Comparison of ENCODE assay signal across 19 cellular contexts in genomic region chr2:200364142-200364541, GRCh38. TPM values are rescaled to one million over a fixed set of nuclear protein-coding genes. Genes with fewer than 3 reads are reported as not detected.
DNase-seq lines count a peak whose midpoint lies in the region; ATAC-seq, FAIRE-seq and TF ChIP-seq lines count a peak whose summit lies in the region.
"Had no signal": no experiment of that assay in that cellular context is flagged by ENCODE, and none has a peak within 500 bp of the region (broad histone marks: within the 10 kb centered on the region; RNA-seq: fewer than 3 reads in every experiment).

No MANE protein-coding gene starts in this region.

- peaks cover 83% of the 10 kb centered on the region for H3K79me2 ChIP-seq in astrocyte (ENCODE audit: insufficient read depth, low read length)

- POLR2A ChIA-PET in Caco-2 (lab: Charles Lee): no interaction called here
- POLR2A ChIA-PET in naive thymus-derived CD4-positive, alpha-beta T cell (lab: Charles Lee): no interaction called here

- WGBS in mesenchymal stem cell: 92% methylated on average over 7 of the region's 7 CpGs

- H2AFZ ChIP-seq in astrocyte (ENCODE audit: low read depth, low read length) (no peak overlapping the region), mesenchymal stem cell (ENCODE audit: low read depth, low read length) (no peak overlapping the region)
- H2AFZ ChIP-seq: PC-9 had no signal

- H3K9me3 ChIP-seq in Caco-2: no peaks in the 10 kb centered on the region
- H3K9me3 ChIP-seq in astrocyte (ENCODE audit: insufficient read depth, low read depth, low read length): no peaks in the 10 kb centered on the region
- H3K9me3 ChIP-seq in mesenchymal stem cell (ENCODE audit: control insufficient read depth, low read length): no peaks in the 10 kb centered on the region
- no peaks in the 10 kb centered on the region for H3K9me3 ChIP-seq in naive thymus-derived CD4-positive, alpha-beta T cell (ENCODE audit: control insufficient read depth in 2 of 3, low read length in 3 of 3)
- H3K9me3 ChIP-seq: SJCRH30 had no signal

- H3K4me1 Mint-ChIP-seq in Caco-2 (ENCODE audit: low read depth, unreplicated experiment) (peaks cover 55% of the 10 kb centered on the region), astrocyte (ENCODE audit: low read depth, unreplicated experiment) (peaks cover 49% of the 10 kb centered on the region)
- no peaks in the 10 kb centered on the region for H3K4me1 Mint-ChIP-seq in naive thymus-derived CD4-positive, alpha-beta T cell
- H3K4me1 Mint-ChIP-seq: B cell had no signal

- H3K36me3 ChIP-seq in Caco-2 (ENCODE audit: control insufficient read depth, insufficient read depth, low read length) (no peaks in the 10 kb centered on the region), astrocyte (ENCODE audit: insufficient read depth, low read length) (no peaks in the 10 kb centered on the region), mesenchymal stem cell (ENCODE audit: control insufficient read depth in 1 of 2, insufficient read depth in 2 of 2, low read depth in 1 of 2, low read length in 2 of 2) (no peaks in the 10 kb centered on the region), rectal smooth muscle tissue (ENCODE audit: control insufficient read depth, insufficient read depth, low read length) (no peaks in the 10 kb centered on the region)
- no peaks in the 10 kb centered on the region for H3K36me3 ChIP-seq in naive thymus-derived CD4-positive, alpha-beta T cell (ENCODE audit: control insufficient read depth in 2 of 3, insufficient read depth in 3 of 3, low read length in 3 of 3)

- DNase-seq in Caco-2 (no peak), astrocyte (ENCODE audit: low read depth) (no peak), mesenchymal stem cell (no peak), NCI-H1048 (lab: John Stamatoyannopoulos, UW) (no peak), NCI-H526 (lab: John Stamatoyannopoulos, UW) (no peak)
- DNase-seq in naive thymus-derived CD4-positive, alpha-beta T cell: no peak
- DNase-seq in stimulated activated CD4-positive, alpha-beta T cell treated with anti-CD3 and anti-CD28 coated beads, Interleukin-4, amount 100 ng/mL, for 24 hours: no peak
- DNase-seq: DMS 273 treated with DMSO at 0.1 percent for 48 hours, HCEC 1CT, NCI-H1105 treated with DMSO at 0.1 percent for 48 hours, NCI-H1694 treated with DMSO at 0.1 percent for 48 hours, NCI-H2227 treated with DMSO at 0.1 percent for 48 hours, NCI-H524, PC-9 had no signal

- H3K27me3 ChIP-seq in Caco-2 (replicated peaks; ENCODE audit: control insufficient read depth, insufficient read depth, low read length) (no peaks in the 10 kb centered on the region), astrocyte (ENCODE audit: insufficient read depth, low read length) (no peaks in the 10 kb centered on the region), mesenchymal stem cell (ENCODE audit: control insufficient read depth in 1 of 2, insufficient read depth in 1 of 2, low read length in 2 of 2) (no peaks in the 10 kb centered on the region), rectal smooth muscle tissue (ENCODE audit: control insufficient read depth, insufficient read depth, low read length) (no peaks in the 10 kb centered on the region)
- no peaks in the 10 kb centered on the region for H3K27me3 ChIP-seq in naive thymus-derived CD4-positive, alpha-beta T cell (ENCODE audit: control insufficient read depth in 2 of 2, insufficient read depth in 2 of 2, low read length in 2 of 2)
- H3K27me3 ChIP-seq: SJCRH30 had no signal

- H2AK5ac ChIP-seq in mesenchymal stem cell (ENCODE audit: low read length, severe bottlenecking): peak overlapping the region; percentile 14

- H2BK5ac ChIP-seq in mesenchymal stem cell (ENCODE audit: low read depth, low read length, poor library complexity, severe bottlenecking): no peak overlapping the region

- H3K9me3 Mint-ChIP-seq in Caco-2 (ENCODE audit: unreplicated experiment) (no peaks in the 10 kb centered on the region), astrocyte (ENCODE audit: unreplicated experiment) (no peaks in the 10 kb centered on the region)
- no peaks in the 10 kb centered on the region for H3K9me3 Mint-ChIP-seq in naive thymus-derived CD4-positive, alpha-beta T cell

- H2BK12ac ChIP-seq in mesenchymal stem cell (ENCODE audit: low read length in 2 of 2): no peak overlapping the region

- H4K8ac ChIP-seq in mesenchymal stem cell (ENCODE audit: low read length): no peak overlapping the region

- no peak for ATAC-seq in naive thymus-derived CD4-positive, alpha-beta T cell
- ATAC-seq: K562 had no signal

- peak overlapping the region; percentile 8 for H3K27ac Mint-ChIP-seq in Caco-2 (ENCODE audit: unreplicated experiment)
- peak overlapping the region; percentile 43 for H3K27ac Mint-ChIP-seq in astrocyte (ENCODE audit: unreplicated experiment)
- H3K27ac Mint-ChIP-seq in naive thymus-derived CD4-positive, alpha-beta T cell: no peak overlapping the region
- H3K27ac Mint-ChIP-seq: B cell had no signal

- H3K14ac ChIP-seq in mesenchymal stem cell (ENCODE audit: low read length in 2 of 2): no peak overlapping the region

- H3K4me2 ChIP-seq in astrocyte (ENCODE audit: low read length) (no peak overlapping the region), mesenchymal stem cell (ENCODE audit: low read length, poor library complexity, severe bottlenecking) (no peak overlapping the region)
- H3K4me2 ChIP-seq: PC-9 had no signal

- no peak overlapping the region for H2BK120ac ChIP-seq in mesenchymal stem cell (ENCODE audit: low read depth, low read length)

- no peak overlapping the region for H3K4me3 Mint-ChIP-seq in Caco-2 (ENCODE audit: unreplicated experiment)
- H3K4me3 Mint-ChIP-seq in astrocyte (ENCODE audit: unreplicated experiment): no peak overlapping the region
- no peak overlapping the region for H3K4me3 Mint-ChIP-seq in naive thymus-derived CD4-positive, alpha-beta T cell
- H3K4me3 Mint-ChIP-seq: B cell had no signal

- H3K9ac ChIP-seq in astrocyte (ENCODE audit: low read length) (no peak overlapping the region), mesenchymal stem cell (ENCODE audit: low read length) (no peak overlapping the region), rectal smooth muscle tissue (ENCODE audit: low read length) (no peak overlapping the region)

- H3K23ac ChIP-seq in mesenchymal stem cell (ENCODE audit: low read length in 2 of 2): no peak overlapping the region

- no peak overlapping the region for H2BK15ac ChIP-seq in mesenchymal stem cell (ENCODE audit: low read depth, poor library complexity, severe bottlenecking)

- peaks cover 16% of the 10 kb centered on the region for H4K20me1 ChIP-seq in astrocyte (ENCODE audit: insufficient read depth, low read length)

- H3K4me3 ChIP-seq in Caco-2 (ENCODE audit: low read depth, low read length): no peak overlapping the region
- H3K4me3 ChIP-seq in astrocyte (ENCODE audit: insufficient read depth, low read depth, low read length): no peak overlapping the region
- H3K4me3 ChIP-seq in mesenchymal stem cell (ENCODE audit: insufficient read depth in 1 of 2, low read depth in 1 of 2, low read length in 2 of 2): no peak overlapping the region
- no peak overlapping the region for H3K4me3 ChIP-seq in rectal smooth muscle tissue (ENCODE audit: low read length)
- H3K4me3 ChIP-seq in naive thymus-derived CD4-positive, alpha-beta T cell (ENCODE audit: low read length): no peak overlapping the region
- H3K4me3 ChIP-seq: K562, PC-9, SJCRH30 had no signal

- CTCF ChIA-PET in Caco-2 (lab: Charles Lee): interaction anchor here (0.9 kb wide), 1 partner anchor 8 kb away, joined by 3 read pairs; no protein-coding TSS in a partner anchor
- CTCF ChIA-PET in naive thymus-derived CD4-positive, alpha-beta T cell (lab: Charles Lee): no interaction called here

- H3K79me1 ChIP-seq in mesenchymal stem cell (replicated peaks; ENCODE audit: low read length, poor library complexity, severe bottlenecking): peaks cover 28% of the 10 kb centered on the region

- H3K27me3 Mint-ChIP-seq in Caco-2 (ENCODE audit: insufficient read depth, unreplicated experiment): no peaks in the 10 kb centered on the region
- no peaks in the 10 kb centered on the region for H3K27me3 Mint-ChIP-seq in astrocyte (ENCODE audit: low read depth, unreplicated experiment)
- peaks cover 0 to 10% (median 4%) of the 10 kb centered on the region in 5 donors for H3K27me3 Mint-ChIP-seq in naive thymus-derived CD4-positive, alpha-beta T cell

- H3K27ac ChIP-seq in astrocyte (ENCODE audit: low read depth, low read length) (no peak overlapping the region), mesenchymal stem cell (ENCODE audit: low read length, poor library complexity, severe bottlenecking) (no peak overlapping the region), rectal smooth muscle tissue (ENCODE audit: low read depth, low read length) (peak overlapping the region; percentile 74)
- no peak overlapping the region for H3K27ac ChIP-seq in naive thymus-derived CD4-positive, alpha-beta T cell (ENCODE audit: low read depth, low read length)
- H3K27ac ChIP-seq: PC-9 had no signal

- no peak for FAIRE-seq in astrocyte (lab: Jason Lieb, UNC)
- FAIRE-seq: G401.6, K562 had no signal

- H3K18ac ChIP-seq in mesenchymal stem cell (ENCODE audit: low read depth in 1 of 2, low read length in 2 of 2): peak overlapping the region in 1 of 2 experiments; percentile 30

- TF ChIP-seq CTCF in Caco-2 (IDR thresholded peaks at IDR 0.05; ENCODE audit: insufficient read depth in 1 of 2, low read depth in 1 of 2, low read length in 1 of 2, severe bottlenecking in 1 of 2, unreplicated experiment in 1 of 2) (no peak), astrocyte (IDR thresholded peaks at IDR 0.05; ENCODE audit: insufficient read depth, low read depth, low read length) (no peak)

- BruUV-seq in Caco-2 (replicated peaks; lab: Mats Ljungman, UMichigan): no TSS peak

- no peak overlapping the region for H3K4ac ChIP-seq in mesenchymal stem cell (ENCODE audit: low read depth in 1 of 2, low read length in 2 of 2)

- no peak overlapping the region for H4K91ac ChIP-seq in mesenchymal stem cell (ENCODE audit: low read length)

- H3K4me1 ChIP-seq in Caco-2 (peaks cover 30% of the 10 kb centered on the region), astrocyte (ENCODE audit: insufficient read depth, low read length) (no peaks in the 10 kb centered on the region), mesenchymal stem cell (ENCODE audit: control insufficient read depth, insufficient read depth, low read depth, low read length) (peaks cover 8% of the 10 kb centered on the region), rectal smooth muscle tissue (ENCODE audit: control insufficient read depth, insufficient read depth, low read length) (peaks cover 12% of the 10 kb centered on the region)
- no peaks in the 10 kb centered on the region for H3K4me1 ChIP-seq in naive thymus-derived CD4-positive, alpha-beta T cell (ENCODE audit: control insufficient read depth in 2 of 2, insufficient read depth in 2 of 2, low read length in 2 of 2)

- H3K36me3 Mint-ChIP-seq in Caco-2 (ENCODE audit: insufficient read depth, unreplicated experiment) (peaks cover 66% of the 10 kb centered on the region), astrocyte (ENCODE audit: low read depth, unreplicated experiment) (peaks cover 6% of the 10 kb centered on the region)
- H3K36me3 Mint-ChIP-seq in naive thymus-derived CD4-positive, alpha-beta T cell: peaks cover 0 to 8% (median 0%) of the 10 kb centered on the region in 5 donors

- intact Hi-C loops in Caco-2 (cut with micrococcal nuclease; ENCODE audit: unreplicated experiment): no loop called here
- intact Hi-C loops in naive thymus-derived CD4-positive, alpha-beta T cell (cut with micrococcal nuclease): no loop called here

RNA-seq across cellular contexts. Expression of gene SPATS2L, which starts 57.6 kb away (rescaled TPM):
- total RNA-seq in Caco-2 (2022) (189 and 196 TPM in 2 replicates), astrocyte (192 and 221 TPM in 2 replicates)
- 377 TPM for polyA plus RNA-seq in mesenchymal stem cell (2013, experiment 1 of 2)
- polyA plus RNA-seq in mesenchymal stem cell (2013, experiment 2 of 2): 383 TPM
- total RNA-seq in naive thymus-derived CD4-positive, alpha-beta T cell: 10 to 100 TPM in 1 of 5 experiments, 1 to 10 TPM in 4; 2.3 to 51.9 (median 3.5) TPM
- polyA plus RNA-seq in naive thymus-derived CD4-positive, alpha-beta T cell: 1 to 10 TPM; 1.1 to 1.2 TPM

Comparison
In these comparisons a context has a peak if more than half of its experiments do, and no peak if none do; other contexts are left out.
1. H3K27ac Mint-ChIP-seq: peak in Caco-2 (single experiment) and astrocyte (single experiment); none in naive thymus-derived CD4-positive, alpha-beta T cell (0 of 9).